Comparison of ENCODE assay signal across 16 cellular contexts in the genomic region with DNA sequence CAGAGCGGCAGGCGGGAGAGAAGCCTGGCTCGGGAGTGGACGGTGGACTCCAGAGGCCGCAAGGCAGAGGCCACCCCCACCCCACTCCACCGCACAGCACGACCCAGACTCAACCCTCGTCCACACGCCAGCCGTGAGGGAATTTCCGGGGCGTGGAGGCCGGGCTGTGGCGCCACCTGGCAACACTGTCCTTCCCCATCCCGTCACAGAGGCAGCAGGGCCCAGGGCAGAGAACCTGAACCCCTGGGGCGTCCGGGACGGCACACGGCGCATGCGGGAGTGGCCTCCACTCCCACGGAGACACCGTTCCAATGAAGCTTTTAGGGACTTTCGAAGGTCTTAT. TPM values are rescaled to one million over a fixed set of nuclear protein-coding genes. Genes with fewer than 3 reads are reported as not detected.
DNase-seq lines count a peak whose midpoint lies in the region; ATAC-seq and TF ChIP-seq lines count a peak whose summit lies in the region.
"Had no signal": no experiment of that assay in that cellular context is flagged by ENCODE, and none has a peak within 500 bp of the region (broad histone marks: within the 10 kb centered on the region; RNA-seq: fewer than 3 reads in every experiment).

No MANE protein-coding gene starts in this region.

- H3K18ac ChIP-seq in neuronal stem cell (ENCODE audit: low read length), result no peak overlapping the region

- peaks cover 23% of the 10 kb centered on the region for H3K79me1 ChIP-seq in neuronal stem cell (ENCODE audit: low read depth, low read length)

- H3K4ac ChIP-seq in neuronal stem cell (ENCODE audit: low read length), result no peak overlapping the region

- H3K27me3 ChIP-seq in adrenal gland (no peaks in the 10 kb centered on the region), neuronal stem cell (ENCODE audit: control insufficient read depth in 3 of 3, insufficient read depth in 3 of 3, low read depth in 1 of 3, low read length in 3 of 3) (no peaks in the 10 kb centered on the region)
- H3K27me3 ChIP-seq: BE2C had no signal

- H3K9me3 ChIP-seq in adrenal gland (replicated peaks in 1 of 3) (no peaks in the 10 kb centered on the region), neuronal stem cell (replicated peaks in 1 of 2; ENCODE audit: control insufficient read depth in 2 of 2, insufficient read depth in 1 of 2, low read depth in 1 of 2, low read length in 2 of 2) (no peaks in the 10 kb centered on the region)
- H3K9me3 ChIP-seq: BE2C, HAP-1 had no signal

- no peak overlapping the region for H4K91ac ChIP-seq in neuronal stem cell (ENCODE audit: low read depth, low read length, poor library complexity)

- H2AFZ ChIP-seq in neuronal stem cell (ENCODE audit: low read length), result no peak overlapping the region

- H4K8ac ChIP-seq in neuronal stem cell (ENCODE audit: low read depth, low read length), result no peak overlapping the region

- no peak for ATAC-seq in GM18873 (IDR thresholded peaks at IDR 0.05; ENCODE audit: low FRiP score, unreplicated experiment)
- ATAC-seq: GM12878 had no signal

- no peak for TF ChIP-seq CTCF in adrenal gland (IDR thresholded peaks at IDR 0.05)

- no peak for TF ChIP-seq POLR2A in adrenal gland (IDR thresholded peaks at IDR 0.05)
- TF ChIP-seq POLR2A in erythroblast (IDR thresholded peaks at IDR 0.05; ENCODE audit: low read length), result no peak

- H3K27ac ChIP-seq in adrenal gland, result peak overlapping the region in 4 of 5 donors; percentile 51 to 81 (median 64)
- H3K27ac ChIP-seq in neuronal stem cell (replicated peaks; ENCODE audit: low read length), result no peak overlapping the region

- H2BK120ac ChIP-seq in neuronal stem cell (ENCODE audit: low read depth, low read length), result no peak overlapping the region

- no peak overlapping the region for H2AK5ac ChIP-seq in neuronal stem cell (ENCODE audit: low read depth, low read length)

- no peak overlapping the region for H2BK12ac ChIP-seq in neuronal stem cell (ENCODE audit: low read length)

- H2BK5ac ChIP-seq in neuronal stem cell (ENCODE audit: low read length), result no peak overlapping the region

- no peak overlapping the region for H3K9ac ChIP-seq in neuronal stem cell (ENCODE audit: low read depth, low read length, poor library complexity)

- WGBS in adrenal gland, 4 donors, result 90 to 98% (median 94%) methylated on average over 9 to 24 of the region's 24 CpGs
- WGBS in neuronal stem cell (ENCODE audit: extremely low coverage in 2 of 2, insufficient read length in 2 of 2, insufficient replicate concordance in 1 of 2), 2 donors, result no CpG with 5 or more reads among the region's 24 CpGs

- peak overlapping the region; percentile 21 for H3K14ac ChIP-seq in neuronal stem cell (ENCODE audit: low read length)

- H3K36me3 ChIP-seq in adrenal gland (replicated peaks in 1 of 2) (peaks cover 0 to 5% of the 10 kb centered on the region in 2 donors), neuronal stem cell (replicated peaks in 1 of 2; ENCODE audit: control insufficient read depth in 2 of 2, insufficient read depth in 2 of 2, low read length in 2 of 2) (peaks cover 2 to 8% of the 10 kb centered on the region in 2 donors)

- H2BK15ac ChIP-seq in neuronal stem cell (ENCODE audit: low read length), result no peak overlapping the region

- no peak overlapping the region for H3K4me3 ChIP-seq in adrenal gland
- peak overlapping the region in 1 of 2 donors; percentile 34 for H3K4me3 ChIP-seq in neuronal stem cell (ENCODE audit: low read length in 2 of 2)
- H3K4me3 ChIP-seq: GM12878, HAP-1 had no signal

- H3K4me1 ChIP-seq in adrenal gland (replicated peaks in 1 of 2) (peaks cover 12 to 22% of the 10 kb centered on the region in 2 donors), neuronal stem cell (ENCODE audit: control insufficient read depth in 2 of 2, insufficient read depth in 1 of 2, low read depth in 1 of 2, low read length in 2 of 2) (peaks cover 2 to 14% of the 10 kb centered on the region in 2 donors)

- peak in 1 of 7 donors; percentile 32 for DNase-seq in adrenal gland
- DNase-seq in neuronal stem cell (ENCODE audit: low spot score), result no peak
- no peak for DNase-seq in erythroblast (lab: John Stamatoyannopoulos, UW)
- DNase-seq: ACHN; BE2C; C1 segment of cervical spinal cord; CD4-positive, CD25-positive, alpha-beta regulatory T cell; CD8-positive, alpha-beta memory T cell; COR-L47; DMS 273 treated with DMSO at 0.1 percent for 48 hours; DMS53; DND-41; EL had no signal

- no peak overlapping the region for H3K4me2 ChIP-seq in neuronal stem cell (ENCODE audit: insufficient read depth, low read length, poor library complexity, severe bottlenecking)

- intact Hi-C loops in adrenal gland (cut with DNase I), result no loop called here

- peak overlapping the region; percentile 55 for H3K23ac ChIP-seq in neuronal stem cell (ENCODE audit: low read depth, low read length, poor library complexity)

RNA-seq across cellular contexts. Expression of a gene that starts 23.5 kb away (rescaled TPM):
- 100 to 1,000 TPM; 213 to 332 (median 284) TPM for total RNA-seq in adrenal gland
- polyA plus RNA-seq in adrenal gland, result 100 to 1,000 TPM in 2 of 3 donors, 10 to 100 TPM in 1; 95.9 to 659 (median 362) TPM
- 14.7 TPM for polyA plus RNA-seq in neuronal stem cell (2013, experiment 1 of 2)
- 13.2 TPM for polyA plus RNA-seq in neuronal stem cell (2013, experiment 2 of 2)

RNA-seq across cellular contexts. Expression of a gene that starts 23.6 kb away (rescaled TPM):
- 100 to 1,000 TPM in 3 of 8 donors, 10 to 100 TPM in 5; 49.8 to 258 (median 76.1) TPM for total RNA-seq in adrenal gland
- polyA plus RNA-seq in adrenal gland, result 10 to 100 TPM; 13.7 to 42.8 (median 39.2) TPM
- polyA plus RNA-seq in neuronal stem cell (2013, experiment 1 of 2), result 32.4 TPM
- polyA plus RNA-seq in neuronal stem cell (2013, experiment 2 of 2), result 29.6 TPM

RNA-seq across cellular contexts. Expression of a gene that starts 39.2 kb away (rescaled TPM):
- total RNA-seq in adrenal gland, result 100 to 1,000 TPM in 1 of 8 donors, 10 to 100 TPM in 7; 11.5 to 174 (median 39.0) TPM
- 10 to 100 TPM; 10.1 to 27.9 (median 11.8) TPM for polyA plus RNA-seq in adrenal gland
- 14.1 TPM for polyA plus RNA-seq in neuronal stem cell (2013, experiment 1 of 2)
- 14.2 TPM for polyA plus RNA-seq in neuronal stem cell (2013, experiment 2 of 2)

RNA-seq across cellular contexts. Expression of a gene that starts 41.8 kb away (rescaled TPM):
- total RNA-seq in adrenal gland, result 10 to 100 TPM in 4 of 8 donors, 1 to 10 TPM in 3, under 1 TPM in 1; 0.79 to 25.4 (median 14.9) TPM
- 100 to 1,000 TPM in 1 of 3 donors, 10 to 100 TPM in 2; 11.9 to 129 (median 20.7) TPM for polyA plus RNA-seq in adrenal gland
- 3.1 TPM for polyA plus RNA-seq in neuronal stem cell (2013, experiment 1 of 2)
- 2.9 TPM for polyA plus RNA-seq in neuronal stem cell (2013, experiment 2 of 2)

RNA-seq across cellular contexts. Expression of a gene that starts 45.3 kb away (rescaled TPM):
- 10 to 100 TPM; 16.9 to 48.2 (median 21.6) TPM for total RNA-seq in adrenal gland
- 10 to 100 TPM; 13.2 to 21.0 (median 15.7) TPM for polyA plus RNA-seq in adrenal gland
- 15.5 TPM for polyA plus RNA-seq in neuronal stem cell (2013, experiment 1 of 2)
- 14.7 TPM for polyA plus RNA-seq in neuronal stem cell (2013, experiment 2 of 2)
